28 cellular contexts compared by ENCODE assay signal in genomic region chr19:17580470-17581000, GRCh38. TPM values are rescaled to one million over a fixed set of nuclear protein-coding genes. Genes with fewer than 3 reads are reported as not detected.
DNase-seq lines count a peak whose midpoint lies in the region; FAIRE-seq and TF ChIP-seq lines count a peak whose summit lies in the region.
"Had no signal": no experiment of that assay in that cellular context is flagged by ENCODE, and none has a peak within 500 bp of the region (broad histone marks: within the 10 kb centered on the region; RNA-seq: fewer than 3 reads in every experiment).

No MANE protein-coding gene starts in this region.

- H3K9ac ChIP-seq in HUES6 (ENCODE audit: low read length) (no peak overlapping the region), H1 (replicated peaks in 1 of 4; ENCODE audit: extremely low read depth in 1 of 4, low read depth in 3 of 4, low read length in 3 of 4) (no peak overlapping the region)
- H3K9ac ChIP-seq: parathyroid adenoma had no signal

- H2AK5ac ChIP-seq in H1 (ENCODE audit: low read depth, low read length) = no peak overlapping the region

- H3K18ac ChIP-seq in H1 (ENCODE audit: extremely low read depth, low read length) = no peak overlapping the region

- H3K36me3 ChIP-seq in HUES6 (ENCODE audit: control insufficient read depth, insufficient read depth, low read length) = peaks cover 23% of the 10 kb centered on the region
- H3K36me3 ChIP-seq in H1 (ENCODE audit: control insufficient read depth in 2 of 4, insufficient read depth in 4 of 4, low read length in 3 of 4) = peaks cover 0 to 10% (median 2%) of the 10 kb centered on the region in 4 experiments; a peak in 3 of 8 replicates
- peaks cover 6% of the 10 kb centered on the region for H3K36me3 ChIP-seq in kidney epithelial cell (ENCODE audit: control insufficient read depth, insufficient read depth, low read length)
- H3K36me3 ChIP-seq: uterus had no signal

- H3K27ac ChIP-seq in HUES6 (ENCODE audit: low read depth, low read length) = no peak overlapping the region
- no peak overlapping the region for H3K27ac ChIP-seq in H1 (ENCODE audit: low read depth, low read length)
- H3K27ac ChIP-seq: foreskin keratinocyte, heart right ventricle, parathyroid adenoma, Peyer's patch, uterus had no signal

- peaks cover 11% of the 10 kb centered on the region for H3K4me1 Mint-ChIP-seq in CD14-positive monocyte
- no peaks in the 10 kb centered on the region for H3K4me1 Mint-ChIP-seq in activated CD4-positive, alpha-beta memory T cell treated with anti-CD3 and anti-CD28 coated beads for 36 hours (ENCODE audit: low read depth)
- H3K4me1 Mint-ChIP-seq: nephron had no signal

- H3K9me3 Mint-ChIP-seq in CD14-positive monocyte = peaks cover 0 to 2% (median 0%) of the 10 kb centered on the region in 7 donors
- no peaks in the 10 kb centered on the region for H3K9me3 Mint-ChIP-seq in activated CD4-positive, alpha-beta memory T cell treated with anti-CD3 and anti-CD28 coated beads for 36 hours
- H3K9me3 Mint-ChIP-seq: activated naive CD4-positive, alpha-beta T cell treated with anti-CD3 and anti-CD28 coated beads for 36 hours; activated T-cell treated with anti-CD3 and anti-CD28 coated beads, Interleukin-2, amount 50 U/mL, for 4 hours; nephron; T-cell had no signal

- peak overlapping the region; percentile 15; the same call in 1 of the 2 replicates for H4K8ac ChIP-seq in H1 (ENCODE audit: extremely low read depth, insufficient read depth, low read length)

- H4K91ac ChIP-seq in H1 (replicated peaks; ENCODE audit: insufficient read length, low read length) = no peak overlapping the region

- DNase-seq in CD14-positive monocyte (ENCODE audit: low spot score) (no peak), H1 (ENCODE audit: low read depth in 1 of 2, low spot score in 2 of 2) (no peak), kidney epithelial cell (ENCODE audit: low read depth) (no peak), midbrain (lab: John Stamatoyannopoulos, UW) (no peak)
- no peak for DNase-seq in activated T-cell treated with anti-CD3 and anti-CD28 coated beads, Interleukin-2, amount 50 U/mL, for 1 hour
- DNase-seq in activated naive CD4-positive, alpha-beta T cell treated with Interleukin-2 at 50 U/mL for 16 hours = no peak
- DNase-seq in activated CD4-positive, alpha-beta memory T cell treated with anti-CD3 and anti-CD28 coated beads for 36 hours = no peak
- DNase-seq: activated naive CD4-positive, alpha-beta T cell treated with anti-CD3 and anti-CD28 coated beads for 36 hours; activated T-cell treated with anti-CD3 and anti-CD28 coated beads, Interleukin-2, amount 50 U/mL, for 4 hours; amniotic stem cell; central memory CD4-positive, alpha-beta T cell; DMS79; dorsolateral prefrontal cortex; GF-D8; NCI-H1694; NCI-H2171 treated with DMSO at 0.1 percent for 48 hours; NCI-H524 treated with DMSO at 0.1 percent for 48 hours; stimulated activated naive CD4-positive, alpha-beta T cell had no signal

- peaks cover 3% of the 10 kb centered on the region; the same call in 1 of the 2 replicates for H3K79me1 ChIP-seq in H1 (ENCODE audit: low read depth, low read length)

- no peak overlapping the region for H3K4me3 Mint-ChIP-seq in CD14-positive monocyte
- no peak overlapping the region for H3K4me3 Mint-ChIP-seq in activated CD4-positive, alpha-beta memory T cell treated with anti-CD3 and anti-CD28 coated beads for 36 hours
- H3K4me3 Mint-ChIP-seq: activated naive CD4-positive, alpha-beta T cell treated with anti-CD3 and anti-CD28 coated beads for 36 hours; activated T-cell treated with anti-CD3 and anti-CD28 coated beads, Interleukin-2, amount 50 U/mL, for 4 hours; nephron; T-cell had no signal

- no peak overlapping the region for H2AFZ ChIP-seq in H1 (ENCODE audit: low read length)
- H2AFZ ChIP-seq: parathyroid adenoma had no signal

- no peak overlapping the region for H2BK12ac ChIP-seq in H1 (ENCODE audit: low read depth, low read length)

- H3K27me3 ChIP-seq in HUES6 (ENCODE audit: control insufficient read depth, insufficient read depth, low read length) (no peaks in the 10 kb centered on the region), H1 (replicated peaks in 1 of 4; ENCODE audit: control insufficient read depth in 3 of 4, extremely low read depth in 1 of 4, insufficient read depth in 3 of 4, low read length in 3 of 4) (no peaks in the 10 kb centered on the region), kidney epithelial cell (ENCODE audit: control insufficient read depth, insufficient read depth, low read length) (no peaks in the 10 kb centered on the region)
- H3K27me3 ChIP-seq: dorsolateral prefrontal cortex, foreskin keratinocyte, Peyer's patch, uterus had no signal

- WGBS in H1 (ENCODE audit: extremely low coverage in 1 of 2, insufficient coverage in 1 of 2, insufficient read length in 1 of 2, insufficient replicate concordance in 2 of 2, low coverage in 1 of 2, low lambda C conversion rate in 2 of 2, missing lambda C conversion rate in 1 of 2), 2 experiments = 82% methylated on average over 23 of the region's 23 CpGs; no CpG with 5 or more reads in 1 of the 2 experiments

- H3K4me3 ChIP-seq in HUES6 (ENCODE audit: low read depth, low read length) = peak overlapping the region; percentile 49
- H3K4me3 ChIP-seq in H1 (ENCODE audit: extremely low read depth in 1 of 4, insufficient read depth in 2 of 4, low read depth in 3 of 4, low read length in 4 of 4) = peak overlapping the region in 1 of 4 experiments; percentile 46; a peak in 1 of 8 replicates
- H3K4me3 ChIP-seq in kidney epithelial cell (ENCODE audit: low read depth, low read length) = no peak overlapping the region
- H3K4me3 ChIP-seq: dorsolateral prefrontal cortex, heart right ventricle, mucosa of descending colon, Peyer's patch, uterus had no signal

- no peak for TF ChIP-seq EP300 in H1 (IDR thresholded peaks at IDR 0.05; ENCODE audit: borderline replicate concordance in 1 of 2, low read depth in 2 of 2, low read length in 2 of 2)

- POLR2A ChIA-PET in H1 (lab: Charles Lee; ENCODE audit: partially characterized antibody) = interaction anchor here (0.6 to 1.0 kb wide), 2 partner anchors 24 to 269 kb away, joined by 3 to 6 read pairs; no protein-coding TSS in a partner anchor
- POLR2A ChIA-PET in activated CD4-positive, alpha-beta memory T cell treated with anti-CD3 and anti-CD28 coated beads for 36 hours (lab: Charles Lee) = no interaction called here

- no peak overlapping the region for H3K56ac ChIP-seq in H1 (replicated peaks; ENCODE audit: insufficient read length, low read depth, low read length)

- no peak overlapping the region for H2BK120ac ChIP-seq in H1 (replicated peaks; ENCODE audit: low read depth, low read length)

- no peak overlapping the region for H2BK15ac ChIP-seq in H1 (ENCODE audit: low read length)

- intact Hi-C loops in CD14-positive monocyte (cut with micrococcal nuclease) = no loop called here
- intact Hi-C loops in activated CD4-positive, alpha-beta memory T cell treated with anti-CD3 and anti-CD28 coated beads for 36 hours (cut with micrococcal nuclease) = no loop called here

- TF ChIP-seq POLR2A in H1 (IDR thresholded peaks at IDR 0.05; ENCODE audit: control extremely low read depth in 1 of 2, low read depth in 2 of 2, low read length in 2 of 2) = no peak

- peaks cover 57 to 76% of the 10 kb centered on the region in 2 donors for H3K36me3 Mint-ChIP-seq in CD14-positive monocyte
- H3K36me3 Mint-ChIP-seq in activated CD4-positive, alpha-beta memory T cell treated with anti-CD3 and anti-CD28 coated beads for 36 hours = peaks cover 38% of the 10 kb centered on the region

- TF ChIP-seq RAD21 in H1 (IDR thresholded peaks at IDR 0.05 in 1 of 2, conservative IDR thresholded peaks at IDR 0.05 in 1 of 2; ENCODE audit: low read depth in 2 of 2, low read length in 2 of 2) = peak in 1 of 2 experiments; percentile 26; a peak in 2 of 4 replicates

- FAIRE-seq in H1 (lab: Jason Lieb, UNC) = no peak
- FAIRE-seq: TTC549 had no signal

- CTCF ChIA-PET in H1 (lab: Charles Lee; ENCODE audit: partially characterized antibody) = interaction anchor here (0.5 to 2.3 kb wide), 8 partner anchors 24 to 283 kb away, joined by 3 to 30 read pairs (median 4); partner anchors contain the start of gene PGLS
- CTCF ChIA-PET in activated CD4-positive, alpha-beta memory T cell treated with anti-CD3 and anti-CD28 coated beads for 36 hours (lab: Charles Lee) = no interaction called here

- no peak overlapping the region for H2BK5ac ChIP-seq in H1 (ENCODE audit: low read depth, low read length)

- no peaks in the 10 kb centered on the region for H3K79me2 ChIP-seq in H1 (ENCODE audit: control insufficient read depth in 1 of 2, insufficient read depth in 2 of 2, low read length in 2 of 2)

- H3K4me1 ChIP-seq in HUES6 (ENCODE audit: control insufficient read depth, insufficient read depth, low read length) (peaks cover 19% of the 10 kb centered on the region), H1 (replicated peaks in 1 of 4; ENCODE audit: control insufficient read depth in 3 of 4, insufficient read depth in 4 of 4, low read length in 3 of 4) (peaks cover 0 to 18% (median 14%) of the 10 kb centered on the region in 4 experiments; a peak in 6 of 7 replicates)
- H3K4me1 ChIP-seq: parathyroid adenoma, Peyer's patch, uterus had no signal

- H2BK20ac ChIP-seq in H1 (ENCODE audit: low read length) = no peak overlapping the region

- no peaks in the 10 kb centered on the region; the same call in 1 of the 2 replicates for H3K23me2 ChIP-seq in H1 (ENCODE audit: low read depth, low read length)

- H3K9me3 ChIP-seq in HUES6 (ENCODE audit: control insufficient read depth, insufficient read depth, low read depth, low read length) (no peaks in the 10 kb centered on the region), H1 (ENCODE audit: insufficient read depth in 2 of 2, low read depth in 1 of 2, low read length in 1 of 2) (no peaks in the 10 kb centered on the region)
- H3K9me3 ChIP-seq: heart right ventricle, mucosa of descending colon, Peyer's patch, uterus had no signal

- H4K5ac ChIP-seq in H1 (ENCODE audit: insufficient read length, low read depth, low read length) = no peak overlapping the region

- H3K23ac ChIP-seq in H1 (ENCODE audit: insufficient read length) = no peak overlapping the region

- peak overlapping the region in 4 of 7 donors; percentile 25 to 82 (median 70) for H3K27ac Mint-ChIP-seq in CD14-positive monocyte
- no peak overlapping the region for H3K27ac Mint-ChIP-seq in activated CD4-positive, alpha-beta memory T cell treated with anti-CD3 and anti-CD28 coated beads for 36 hours
- H3K27ac Mint-ChIP-seq: activated naive CD4-positive, alpha-beta T cell treated with anti-CD3 and anti-CD28 coated beads for 36 hours; nephron had no signal

- H3K4ac ChIP-seq in H1 (replicated peaks; ENCODE audit: insufficient read length, low read depth, low read length) = no peak overlapping the region

- peaks cover 0 to 2% (median 0%) of the 10 kb centered on the region in 3 donors for H3K27me3 Mint-ChIP-seq in CD14-positive monocyte (ENCODE audit: low read depth in 3 of 3)
- no peaks in the 10 kb centered on the region for H3K27me3 Mint-ChIP-seq in activated CD4-positive, alpha-beta memory T cell treated with anti-CD3 and anti-CD28 coated beads for 36 hours
- H3K27me3 Mint-ChIP-seq: T-cell had no signal

- TF ChIP-seq CTCF in CD14-positive monocyte (IDR thresholded peaks at IDR 0.05) = no peak
- TF ChIP-seq CTCF in H1 (IDR thresholded peaks at IDR 0.05; ENCODE audit: control extremely low read depth in 1 of 3, insufficient read depth in 1 of 3, low read depth in 1 of 3, low read length in 3 of 3) = peak; percentile 14 to 50 (median 45); a peak in 2 of 4 replicates
- peak; percentile 7 for TF ChIP-seq CTCF in kidney epithelial cell (IDR thresholded peaks at IDR 0.05; ENCODE audit: insufficient read depth, low read length, poor library complexity, severe bottlenecking)

- H3K14ac ChIP-seq in H1 (ENCODE audit: insufficient read length) = no peak overlapping the region

- H4K20me1 ChIP-seq in H1 (replicated peaks in 1 of 2; ENCODE audit: control insufficient read depth in 1 of 2, insufficient read depth in 2 of 2, low read length in 2 of 2) = peaks cover 1 to 3% of the 10 kb centered on the region in 2 experiments

- peak overlapping the region; percentile 59 to 61; a peak in 2 of 4 replicates for H3K4me2 ChIP-seq in H1 (ENCODE audit: insufficient read depth in 1 of 2, low read depth in 2 of 2, low read length in 2 of 2)

RNA-seq across cellular contexts. Expression of gene COLGALT1, which starts 25.1 kb away (rescaled TPM):
- polyA plus RNA-seq in CD14-positive monocyte (10 to 100 TPM; 66.8 to 68.8 TPM), H1 (2011; rRNA removed) (58.1 and 62.8 TPM in 2 replicates)
- 40.4 and 44.7 TPM in 2 replicates for total RNA-seq in H1 (2021; fragmentation: NEBNext Ultra II Directional; extraction: Animal tissue kit (Norgen Biotek cat#: 25700))
- 56.3 TPM for polyA plus RNA-seq in H1 (2011; cell fraction: cytosol; rRNA removed)
- 79.4 TPM for polyA plus RNA-seq in H1 (2011; cell fraction: nucleus; rRNA removed)
- polyA plus RNA-seq in H1 (2012, experiment 1 of 2) = 41.1 to 44.8 TPM (median 43.8 TPM) in 4 replicates
- polyA plus RNA-seq in H1 (2012, experiment 2 of 2) = 44.9 TPM
- 54.5 TPM for polyA plus RNA-seq in H1 (2013, experiment 1 of 2)
- polyA plus RNA-seq in H1 (2013, experiment 2 of 2) = 59.4 TPM
- 72.7 and 96.7 TPM in 2 replicates for polyA minus RNA-seq in H1 (2011; rRNA and poly(A)+ RNA removed)
- 48.0 TPM for polyA minus RNA-seq in H1 (2011; cell fraction: cytosol; rRNA and poly(A)+ RNA removed)
- 21.6 TPM for polyA minus RNA-seq in H1 (2011; cell fraction: nucleus; rRNA and poly(A)+ RNA removed)
- 68.4 and 76.1 TPM in 2 replicates for total RNA-seq in kidney epithelial cell
- 10 to 100 TPM; 46.6 to 46.8 TPM for total RNA-seq in activated CD4-positive, alpha-beta memory T cell treated with anti-CD3 and anti-CD28 coated beads for 36 hours
